ENCODE assay signal across 8 cellular contexts in the genomic region with DNA sequence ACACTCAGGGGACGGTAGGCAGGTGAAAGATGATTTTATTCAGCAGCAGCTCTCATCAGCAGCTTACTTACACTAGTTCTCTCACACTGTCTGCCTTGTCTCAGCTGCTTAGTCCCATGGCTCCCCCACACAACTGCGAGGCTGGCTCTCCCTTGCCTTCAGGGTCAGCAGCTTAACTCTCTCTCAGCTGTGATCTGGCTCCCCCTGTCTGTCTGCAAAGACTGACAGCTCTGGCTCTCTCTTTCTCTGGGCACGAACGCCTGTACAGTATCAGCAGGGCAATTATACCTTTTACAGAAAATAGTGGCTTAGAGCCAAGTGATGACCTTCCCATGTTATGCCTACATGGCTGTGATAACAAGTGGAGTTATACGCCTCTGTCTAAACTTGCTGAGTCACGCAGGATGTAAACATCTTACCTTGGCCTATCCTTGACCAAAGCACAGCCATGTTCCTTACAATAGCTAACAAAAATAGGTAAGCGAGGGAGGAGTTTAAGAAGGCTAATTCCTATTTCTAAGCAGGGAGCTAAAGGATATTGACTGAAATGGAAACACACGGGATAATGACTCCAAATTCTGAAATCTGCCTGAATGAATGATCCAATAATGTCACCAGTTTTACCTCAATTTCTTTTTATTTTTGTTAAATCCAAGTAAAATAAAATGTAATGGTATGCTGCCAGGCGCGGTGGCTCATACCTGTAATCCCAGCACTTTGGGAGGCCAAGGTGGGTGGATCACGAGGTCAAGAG. TPM values are rescaled to one million over a fixed set of nuclear protein-coding genes. Genes with fewer than 3 reads are reported as not detected.
DNase-seq lines count a peak whose midpoint lies in the region; ATAC-seq and TF ChIP-seq lines count a peak whose summit lies in the region.

No MANE protein-coding gene starts in this region.

- TF ChIP-seq CTCF in smooth muscle cell (IDR thresholded peaks at IDR 0.05; ENCODE audit: borderline replicate concordance, insufficient read depth, poor library complexity, severe bottlenecking): no peak

- no peaks in the 10 kb centered on the region for H3F3A ChIP-seq in smooth muscle cell (ENCODE audit: low read depth)

- peaks cover 38% of the 10 kb centered on the region for H3K79me2 ChIP-seq in smooth muscle cell (ENCODE audit: low read depth)

- no peaks in the 10 kb centered on the region for H3K36me3 ChIP-seq in smooth muscle cell (ENCODE audit: low read depth)

- peaks cover 10% of the 10 kb centered on the region for H3K4me1 Mint-ChIP-seq in T-helper 2 cell treated with Interferon-gamma antibody and Interleukin-4, amounts not matched to agents 5 μg/mL and 100 μg/mL, for 36 hours (ENCODE audit: low read depth)

- peak overlapping the region; percentile 48 for H3K4me3 Mint-ChIP-seq in T-helper 2 cell treated with Interferon-gamma antibody and Interleukin-4, amounts not matched to agents 5 μg/mL and 100 μg/mL, for 36 hours

- H3K27ac Mint-ChIP-seq in T-helper 2 cell treated with Interferon-gamma antibody and Interleukin-4, amounts not matched to agents 5 μg/mL and 100 μg/mL, for 36 hours: peak overlapping the region; percentile 74

- in situ Hi-C loops in G401 (cut with HindIII; ENCODE audit: low sequenced_read_pairs): no loop called here

- no peak overlapping the region for H3K9ac ChIP-seq in smooth muscle cell (ENCODE audit: low read depth)

- H3K27ac ChIP-seq in smooth muscle cell (ENCODE audit: low read depth): no peak overlapping the region

- peaks cover 12% of the 10 kb centered on the region for H3K36me3 Mint-ChIP-seq in T-helper 2 cell treated with Interferon-gamma antibody and Interleukin-4, amounts not matched to agents 5 μg/mL and 100 μg/mL, for 36 hours (ENCODE audit: low read depth)

- DNase-seq in G401 (ENCODE audit: low spot score) (peak; percentile 40), LoVo (ENCODE audit: low spot score) (peak; percentile 61), germinal center (ENCODE audit: low spot score) (peak; percentile 66), smooth muscle cell (lab: John Stamatoyannopoulos, UW; ENCODE audit: unreplicated experiment) (no peak), putamen (ENCODE audit: low spot score) (no peak)
- no peak for DNase-seq in T-helper 2 cell treated with Interferon-gamma antibody and Interleukin-4, amounts not matched to agents 5 μg/mL and 100 μg/mL, for 36 hours (ENCODE audit: low spot score)

- H3K9me3 ChIP-seq in smooth muscle cell (replicated peaks; ENCODE audit: low read depth): no peaks in the 10 kb centered on the region

- H3K27me3 ChIP-seq in smooth muscle cell (ENCODE audit: low read depth): no peaks in the 10 kb centered on the region

- peaks cover 8% of the 10 kb centered on the region for H3K4me1 ChIP-seq in smooth muscle cell (ENCODE audit: low read depth)

- no peaks in the 10 kb centered on the region for H3K9me3 Mint-ChIP-seq in T-helper 2 cell treated with Interferon-gamma antibody and Interleukin-4, amounts not matched to agents 5 μg/mL and 100 μg/mL, for 36 hours

- WGBS in smooth muscle cell (ENCODE audit: low lambda C conversion rate): 83% methylated on average over 11 of the region's 11 CpGs

- H3K4me2 ChIP-seq in smooth muscle cell: no peak overlapping the region

- peaks cover 17% of the 10 kb centered on the region for H4K20me1 ChIP-seq in smooth muscle cell (ENCODE audit: low read depth)

- H2AFZ ChIP-seq in smooth muscle cell (ENCODE audit: low read depth): peak overlapping the region; percentile 98

- ATAC-seq in GM21576 (IDR thresholded peaks at IDR 0.05; ENCODE audit: unreplicated experiment): no peak
- ATAC-seq in GM19324 (IDR thresholded peaks at IDR 0.05; ENCODE audit: low FRiP score, unreplicated experiment): no peak

- H3K27me3 Mint-ChIP-seq in T-helper 2 cell treated with Interferon-gamma antibody and Interleukin-4, amounts not matched to agents 5 μg/mL and 100 μg/mL, for 36 hours (ENCODE audit: low read depth): no peaks in the 10 kb centered on the region

- no peak overlapping the region for H3K4me3 ChIP-seq in smooth muscle cell

RNA-seq across cellular contexts. Expression of gene NDUFAB1, which starts 1.1 kb away (rescaled TPM):
- total RNA-seq in G401 (2014; rRNA removed; shearing (Covaris generic)): 117 and 147 TPM in 2 replicates
- total RNA-seq in smooth muscle cell: 172 and 192 TPM in 2 replicates
- polyA plus RNA-seq in smooth muscle cell: 223 and 252 TPM in 2 replicates

RNA-seq across cellular contexts. Expression of gene UBFD1, which starts 39.7 kb away (rescaled TPM):
- total RNA-seq in G401 (2014; rRNA removed; shearing (Covaris generic)): 97.7 and 101 TPM in 2 replicates
- total RNA-seq in smooth muscle cell: 69.3 and 111 TPM in 2 replicates
- 31.9 and 35.5 TPM in 2 replicates for polyA plus RNA-seq in smooth muscle cell

RNA-seq across cellular contexts. Expression of gene EARS2, which starts 40.0 kb away (rescaled TPM):
- total RNA-seq in G401 (2014; rRNA removed; shearing (Covaris generic)): 34.2 and 49.8 TPM in 2 replicates
- 14.3 and 32.8 TPM in 2 replicates for total RNA-seq in smooth muscle cell
- polyA plus RNA-seq in smooth muscle cell: 13.0 and 22.8 TPM in 2 replicates

RNA-seq across cellular contexts. Expression of gene PALB2, which starts 43.9 kb away (rescaled TPM):
- total RNA-seq in G401 (2014; rRNA removed; shearing (Covaris generic)): 14.0 and 33.3 TPM in 2 replicates
- total RNA-seq in smooth muscle cell: 3.8 and 4.6 TPM in 2 replicates
- 4.1 and 5.3 TPM in 2 replicates for polyA plus RNA-seq in smooth muscle cell

RNA-seq across cellular contexts. Expression of gene DCTN5, which starts 44.1 kb away (rescaled TPM):
- 69.0 and 95.5 TPM in 2 replicates for total RNA-seq in G401 (2014; rRNA removed; shearing (Covaris generic))
- 14.0 and 23.3 TPM in 2 replicates for total RNA-seq in smooth muscle cell
- 20.2 and 22.6 TPM in 2 replicates for polyA plus RNA-seq in smooth muscle cell

Comparison
In these comparisons a context has a peak if more than half of its experiments do, and no peak if none do; other contexts are left out.
1. DNase-seq: peak in G401 (single experiment), LoVo (single experiment) and germinal center (single experiment); none in T-helper 2 cell treated with Interferon-gamma antibody and Interleukin-4, amounts not matched to agents 5 μg/mL and 100 μg/mL, for 36 hours (single experiment), smooth muscle cell (single experiment) and putamen (single experiment).